In the genomic region with DNA sequence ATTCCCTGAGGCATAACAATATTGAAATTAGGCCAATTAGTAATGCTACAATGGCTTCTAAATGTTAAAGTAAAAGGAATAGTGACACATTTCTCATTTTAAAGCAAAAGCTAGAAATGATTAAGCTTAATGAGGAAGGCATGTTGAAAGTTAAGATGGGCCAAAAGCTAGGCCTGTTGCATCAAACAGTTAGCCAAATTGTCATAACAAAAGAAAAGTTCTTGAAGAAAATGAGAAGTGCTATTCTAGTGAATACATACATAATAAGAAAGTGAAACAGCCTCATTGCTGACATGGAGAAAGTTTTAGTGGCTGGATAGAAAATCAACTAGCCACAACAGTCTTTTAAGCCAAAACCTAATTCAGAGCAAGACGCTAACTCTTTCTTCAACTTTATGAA, we compare ENCODE assay signal across 1 cellular context.
TF ChIP-seq lines count a peak whose summit lies in the region.

No MANE protein-coding gene starts in this region.

TF ChIP-seq in HepG2, 621 proteins besides CTCF, POLR2A, EP300 and RAD21:
- TF ChIP-seq HOXA5 (CRISPR knock-in tag; IDR thresholded peaks at IDR 0.05) = no peak
- TF ChIP-seq SNAPC5 (CRISPR knock-in tag; IDR thresholded peaks at IDR 0.05; ENCODE audit: borderline replicate concordance) = no peak
- no peak for TF ChIP-seq KDM5B (CRISPR knock-in tag; IDR thresholded peaks at IDR 0.05; ENCODE audit: borderline replicate concordance)
- TF ChIP-seq HES4 (CRISPR knock-in tag; IDR thresholded peaks at IDR 0.05; ENCODE audit: borderline replicate concordance) = no peak
- no peak for TF ChIP-seq MLLT10 (CRISPR knock-in tag; IDR thresholded peaks at IDR 0.05)
- no peak for TF ChIP-seq MYC (CRISPR knock-in tag; IDR thresholded peaks at IDR 0.05; ENCODE audit: borderline replicate concordance)
- no peak for TF ChIP-seq KDM3A (CRISPR knock-in tag; IDR thresholded peaks at IDR 0.05; ENCODE audit: low read depth)
- TF ChIP-seq, protein P1, sequence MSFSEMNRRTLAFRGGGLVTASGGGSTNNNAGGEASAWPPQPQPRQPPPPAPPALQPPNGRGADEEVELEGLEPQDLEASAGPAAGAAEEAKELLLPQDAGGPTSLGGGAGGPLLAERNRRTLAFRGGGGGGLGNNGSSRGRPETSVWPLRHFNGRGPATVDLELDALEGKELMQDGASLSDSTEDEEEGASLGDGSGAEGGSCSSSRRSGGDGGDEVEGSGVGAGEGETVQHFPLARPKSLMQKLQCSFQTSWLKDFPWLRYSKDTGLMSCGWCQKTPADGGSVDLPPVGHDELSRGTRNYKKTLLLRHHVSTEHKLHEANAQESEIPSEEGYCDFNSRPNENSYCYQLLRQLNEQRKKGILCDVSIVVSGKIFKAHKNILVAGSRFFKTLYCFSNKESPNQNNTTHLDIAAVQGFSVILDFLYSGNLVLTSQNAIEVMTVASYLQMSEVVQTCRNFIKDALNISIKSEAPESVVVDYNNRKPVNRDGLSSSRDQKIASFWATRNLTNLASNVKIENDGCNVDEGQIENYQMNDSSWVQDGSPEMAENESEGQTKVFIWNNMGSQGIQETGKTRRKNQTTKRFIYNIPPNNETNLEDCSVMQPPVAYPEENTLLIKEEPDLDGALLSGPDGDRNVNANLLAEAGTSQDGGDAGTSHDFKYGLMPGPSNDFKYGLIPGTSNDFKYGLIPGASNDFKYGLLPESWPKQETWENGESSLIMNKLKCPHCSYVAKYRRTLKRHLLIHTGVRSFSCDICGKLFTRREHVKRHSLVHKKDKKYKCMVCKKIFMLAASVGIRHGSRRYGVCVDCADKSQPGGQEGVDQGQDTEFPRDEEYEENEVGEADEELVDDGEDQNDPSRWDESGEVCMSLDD (CRISPR knock-in tag; IDR thresholded peaks at IDR 0.05; ENCODE audit: borderline replicate concordance) = no peak
- TF ChIP-seq TP53 (CRISPR knock-in tag; conservative IDR thresholded peaks at IDR 0.05) = no peak
- TF ChIP-seq ZKSCAN5 (CRISPR knock-in tag; IDR thresholded peaks at IDR 0.05) = no peak
- no peak for TF ChIP-seq MBNL3 (CRISPR knock-in tag; conservative IDR thresholded peaks at IDR 0.05)
- no peak for TF ChIP-seq CREM (IDR thresholded peaks at IDR 0.05)
- TF ChIP-seq CREM (CRISPR knock-in tag; IDR thresholded peaks at IDR 0.05) = no peak
- TF ChIP-seq ZBTB44 (CRISPR knock-in tag; IDR thresholded peaks at IDR 0.05) = no peak
- no peak for TF ChIP-seq BORCS8-MEF2B (CRISPR knock-in tag; IDR thresholded peaks at IDR 0.05)
- TF ChIP-seq ZGPAT (CRISPR knock-in tag; IDR thresholded peaks at IDR 0.05) = no peak
- TF ChIP-seq HOXA9 (CRISPR knock-in tag; IDR thresholded peaks at IDR 0.05; ENCODE audit: borderline replicate concordance) = no peak
- TF ChIP-seq THAP8 (CRISPR knock-in tag; IDR thresholded peaks at IDR 0.05; ENCODE audit: borderline replicate concordance) = no peak
- TF ChIP-seq ZNF501 (CRISPR knock-in tag; IDR thresholded peaks at IDR 0.05) = no peak
- no peak for TF ChIP-seq TAF1 (CRISPR knock-in tag; IDR thresholded peaks at IDR 0.05)
- TF ChIP-seq KLF13 (CRISPR knock-in tag; IDR thresholded peaks at IDR 0.05) = no peak
TF ChIP-seq in HepG2: peak in this region for 0.
